In the genomic region with DNA sequence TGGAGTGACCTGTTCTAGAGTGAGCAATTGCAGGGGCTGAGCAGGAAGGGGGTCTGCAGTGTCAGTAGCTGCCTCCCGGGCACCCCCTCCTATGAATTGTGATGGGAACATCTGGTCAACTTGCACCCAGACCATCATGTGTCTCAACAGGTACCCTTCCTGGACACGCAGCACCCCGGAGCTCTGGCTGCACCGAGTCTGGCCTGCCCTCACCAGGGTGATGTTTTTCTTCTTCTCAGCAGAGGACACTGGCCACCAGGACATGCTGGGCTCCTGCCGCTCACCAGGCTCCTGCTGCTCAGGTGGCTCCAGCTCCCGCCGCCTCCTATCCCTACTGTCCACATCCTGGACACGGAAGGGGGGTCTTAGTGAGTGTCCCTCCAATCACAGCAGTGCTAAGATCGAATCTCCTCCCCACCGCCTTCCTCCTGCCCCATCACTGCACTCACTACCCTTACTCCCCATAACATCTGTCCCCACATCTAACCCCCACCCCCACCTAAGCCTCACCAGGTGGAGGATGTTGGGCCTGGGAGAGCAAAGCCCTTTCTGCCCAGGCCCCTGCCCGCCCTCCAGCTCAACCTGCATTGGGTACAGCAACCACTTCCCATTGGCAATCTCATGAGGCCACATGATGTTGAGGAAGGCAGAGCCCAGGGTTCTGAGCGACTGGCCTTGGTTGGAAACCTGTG, we compare ENCODE assay signal across 20 cellular contexts. TPM values are rescaled to one million over a fixed set of nuclear protein-coding genes. Genes with fewer than 3 reads are reported as not detected.
DNase-seq lines count a peak whose midpoint lies in the region; ATAC-seq and TF ChIP-seq lines count a peak whose summit lies in the region.
"Had no signal": no experiment of that assay in that cellular context is flagged by ENCODE, and none has a peak within 500 bp of the region (broad histone marks: within the 10 kb centered on the region; RNA-seq: fewer than 3 reads in every experiment).

No MANE protein-coding gene starts in this region.

- no peaks in the 10 kb centered on the region for H3K36me3 Mint-ChIP-seq in activated T-helper 17 cell treated with anti-CD3 and anti-CD28 coated beads, Interleukin-2, amount 50 U/mL, for 72 hours (ENCODE audit: low read depth)
- H3K36me3 Mint-ChIP-seq: CD4-positive, CD25-positive, alpha-beta regulatory T cell; CD8-positive, alpha-beta memory T cell had no signal

- H3K27ac ChIP-seq in osteoblast (ENCODE audit: low read depth, low read length): no peak overlapping the region
- H3K27ac ChIP-seq in upper lobe of right lung: no peak overlapping the region
- H3K27ac ChIP-seq: GM23248, HL-60 had no signal

- H3K27ac Mint-ChIP-seq in activated T-helper 17 cell treated with anti-CD3 and anti-CD28 coated beads, Interleukin-2, amount 50 U/mL, for 72 hours: no peak overlapping the region
- H3K27ac Mint-ChIP-seq: CD4-positive, CD25-positive, alpha-beta regulatory T cell; HFFc6 had no signal

- ATAC-seq in Right ventricle myocardium inferior (no peak), upper lobe of right lung (no peak)
- no peak for ATAC-seq in activated T-helper 17 cell treated with anti-CD3 and anti-CD28 coated beads, Interleukin-2, amount 50 U/mL, for 72 hours (replicated peaks)
- ATAC-seq: HCT116 had no signal

- H2AFZ ChIP-seq in osteoblast (ENCODE audit: low read length): no peak overlapping the region
- H2AFZ ChIP-seq: GM23248 had no signal

- no peaks in the 10 kb centered on the region for H3K27me3 Mint-ChIP-seq in activated T-helper 17 cell treated with anti-CD3 and anti-CD28 coated beads, Interleukin-2, amount 50 U/mL, for 72 hours

- H3K4me3 Mint-ChIP-seq in activated T-helper 17 cell treated with anti-CD3 and anti-CD28 coated beads, Interleukin-2, amount 50 U/mL, for 72 hours: no peak overlapping the region
- H3K4me3 Mint-ChIP-seq: CD4-positive, CD25-positive, alpha-beta regulatory T cell; CD8-positive, alpha-beta memory T cell; HFFc6 had no signal

- H3K36me3 ChIP-seq in osteoblast (ENCODE audit: insufficient read depth, low read length): peaks cover 84% of the 10 kb centered on the region
- H3K36me3 ChIP-seq in upper lobe of right lung: no peaks in the 10 kb centered on the region
- H3K36me3 ChIP-seq: BE2C had no signal

- peak; percentile 70 for DNase-seq in cardiac septum (ENCODE audit: low spot score)
- DNase-seq in Right ventricle myocardium inferior (ENCODE audit: missing footprints): no peak
- peak; percentile 52 for DNase-seq in islet precursor cell
- DNase-seq in osteoblast (ENCODE audit: insufficient read length, low spot score, missing footprints): peak; percentile 69
- DNase-seq in upper lobe of right lung: peak; percentile 53
- DNase-seq in DMS79 (lab: John Stamatoyannopoulos, UW): no peak
- DNase-seq in UCSD-AML1 (lab: John Stamatoyannopoulos, UW; ENCODE audit: unreplicated experiment): no peak
- DNase-seq: ACHN; BE2C; C1 segment of cervical spinal cord; CD4-positive, CD25-positive, alpha-beta regulatory T cell; COR-L47; DMS 273 treated with DMSO at 0.1 percent for 48 hours; DMS53; GM23248; HFFc6 had no signal

- H3K9me3 Mint-ChIP-seq in activated T-helper 17 cell treated with anti-CD3 and anti-CD28 coated beads, Interleukin-2, amount 50 U/mL, for 72 hours: no peaks in the 10 kb centered on the region
- H3K9me3 Mint-ChIP-seq: CD4-positive, CD25-positive, alpha-beta regulatory T cell; CD8-positive, alpha-beta memory T cell; HFFc6 had no signal

- peaks cover 13% of the 10 kb centered on the region for H4K20me1 ChIP-seq in osteoblast (ENCODE audit: insufficient read depth, low read length)

- TF ChIP-seq CTCF in osteoblast (IDR thresholded peaks at IDR 0.05; ENCODE audit: extremely low read depth, low read depth, low read length) (no peak), upper lobe of right lung (IDR thresholded peaks at IDR 0.05) (no peak)

- H3K4me3 ChIP-seq in osteoblast (ENCODE audit: insufficient read depth, low read length) (no peak overlapping the region), upper lobe of right lung (no peak overlapping the region)
- H3K4me3 ChIP-seq: GM23248 had no signal

- H3K4me1 ChIP-seq in osteoblast (ENCODE audit: insufficient read depth, low read length) (no peaks in the 10 kb centered on the region), upper lobe of right lung (no peaks in the 10 kb centered on the region)
- H3K4me1 ChIP-seq: BE2C had no signal

- intact Hi-C loops in cardiac septum (cut with DNase I): no loop called here
- intact Hi-C loops in Right ventricle myocardium inferior (cut with DNase I): no loop called here
- intact Hi-C loops in upper lobe of right lung (cut with DNase I): no loop called here

- no peaks in the 10 kb centered on the region for H3K79me2 ChIP-seq in osteoblast (ENCODE audit: insufficient read depth, low read length)

- H3K9me3 ChIP-seq in osteoblast (ENCODE audit: low read depth, low read length): no peaks in the 10 kb centered on the region
- no peaks in the 10 kb centered on the region for H3K9me3 ChIP-seq in upper lobe of right lung
- H3K9me3 ChIP-seq: BE2C had no signal

- H3K4me2 ChIP-seq in osteoblast (ENCODE audit: insufficient read depth, low read length): no peak overlapping the region

- H3K4me1 Mint-ChIP-seq in activated T-helper 17 cell treated with anti-CD3 and anti-CD28 coated beads, Interleukin-2, amount 50 U/mL, for 72 hours: no peaks in the 10 kb centered on the region

- H3K27me3 ChIP-seq in osteoblast (ENCODE audit: insufficient read depth, low read length) (no peaks in the 10 kb centered on the region), upper lobe of right lung (no peaks in the 10 kb centered on the region)

RNA-seq across cellular contexts. Expression of a gene that starts 14.9 kb away (rescaled TPM):
- total RNA-seq in cardiac septum: 806 TPM
- 479 TPM for total RNA-seq in Right ventricle myocardium inferior
- total RNA-seq in osteoblast: 22.4 and 24.8 TPM in 2 replicates
- 14.7 TPM for total RNA-seq in upper lobe of right lung
- 1 to 10 TPM; 3.2 to 8.7 TPM for total RNA-seq in activated T-helper 17 cell treated with anti-CD3 and anti-CD28 coated beads, Interleukin-2, amount 50 U/mL, for 72 hours

RNA-seq across cellular contexts. Expression of a gene that starts 23.1 kb away (rescaled TPM):
- 97.7 TPM for total RNA-seq in cardiac septum
- total RNA-seq in Right ventricle myocardium inferior: 128 TPM
- 46.0 and 59.4 TPM in 2 replicates for total RNA-seq in osteoblast
- 129 TPM for total RNA-seq in upper lobe of right lung
- 100 to 1,000 TPM; 104 to 118 TPM for total RNA-seq in activated T-helper 17 cell treated with anti-CD3 and anti-CD28 coated beads, Interleukin-2, amount 50 U/mL, for 72 hours

RNA-seq across cellular contexts. Expression of a gene that starts 27.4 kb away (rescaled TPM):
- 26.3 TPM for total RNA-seq in cardiac septum
- 12.9 TPM for total RNA-seq in Right ventricle myocardium inferior
- 27.7 and 32.2 TPM in 2 replicates for total RNA-seq in osteoblast
- total RNA-seq in upper lobe of right lung: 6.0 TPM
- total RNA-seq in activated T-helper 17 cell treated with anti-CD3 and anti-CD28 coated beads, Interleukin-2, amount 50 U/mL, for 72 hours: 10 to 100 TPM; 13.0 to 13.5 TPM

RNA-seq across cellular contexts. Expression of a gene that starts 36.0 kb away (rescaled TPM):
- total RNA-seq in cardiac septum: 914 TPM
- 790 TPM for total RNA-seq in Right ventricle myocardium inferior
- total RNA-seq in osteoblast: 3,072 and 3,128 TPM in 2 replicates
- total RNA-seq in upper lobe of right lung: 1,158 TPM
- 100 to 1,000 TPM; 211 to 237 TPM for total RNA-seq in activated T-helper 17 cell treated with anti-CD3 and anti-CD28 coated beads, Interleukin-2, amount 50 U/mL, for 72 hours

RNA-seq across cellular contexts. Expression of a gene that starts 50.1 kb away (rescaled TPM):
- 18.0 TPM for total RNA-seq in cardiac septum
- total RNA-seq in Right ventricle myocardium inferior: 9.7 TPM
- 4.1 and 4.3 TPM in 2 replicates for total RNA-seq in osteoblast
- total RNA-seq in upper lobe of right lung: 5.8 TPM
- total RNA-seq in activated T-helper 17 cell treated with anti-CD3 and anti-CD28 coated beads, Interleukin-2, amount 50 U/mL, for 72 hours: 10 to 100 TPM in 1 of 2 donors, 1 to 10 TPM in 1; 7.4 to 14.1 TPM

Comparison
In these comparisons a context has a peak if more than half of its experiments do, and no peak if none do; other contexts are left out.
1. DNase-seq: peak in cardiac septum (single experiment), islet precursor cell (single experiment), osteoblast (single experiment) and upper lobe of right lung (single experiment); none in Right ventricle myocardium inferior (single experiment), DMS79 (single experiment) and UCSD-AML1 (single experiment).
2. RNA of a gene that starts 14.9 kb away (total RNA-seq): 806 TPM in cardiac septum (single experiment) and 479 TPM in Right ventricle myocardium inferior (single experiment); 22.4 to 24.8 TPM in osteoblast, 14.7 TPM in upper lobe of right lung (single experiment) and 3.2 to 8.7 TPM in activated T-helper 17 cell treated with anti-CD3 and anti-CD28 coated beads, Interleukin-2, amount 50 U/mL, for 72 hours; every median in the first group is over 10 times any median in the second.